8 cellular contexts compared by ENCODE assay signal in genomic region chr2:46913471-46914381, GRCh38. TPM values are rescaled to one million over a fixed set of nuclear protein-coding genes. Genes with fewer than 3 reads are reported as not detected.
DNase-seq lines count a peak whose midpoint lies in the region; TF ChIP-seq lines count a peak whose summit lies in the region.

No MANE protein-coding gene starts in this region.

- H3K4me3 Mint-ChIP-seq in CD14-positive monocyte, result no peak overlapping the region

- no peak overlapping the region for H2BK5ac ChIP-seq in mesendoderm (ENCODE audit: low read length)

- peak overlapping the region; percentile 89 for H3K4me3 ChIP-seq in brain microvascular endothelial cell (ENCODE audit: low read depth, low read length)
- no peak overlapping the region for H3K4me3 ChIP-seq in mesendoderm (ENCODE audit: low read length)

- H3K18ac ChIP-seq in mesendoderm (ENCODE audit: low read length), result no peak overlapping the region

- H3K27ac ChIP-seq in brain microvascular endothelial cell, result peak overlapping the region; percentile 89
- H3K27ac ChIP-seq in mesendoderm (ENCODE audit: low read depth, low read length), result no peak overlapping the region

- H3K9ac ChIP-seq in mesendoderm (ENCODE audit: low read length), result peak overlapping the region; percentile 40

- WGBS in mesendoderm (ENCODE audit: extremely low coverage, insufficient coverage, low lambda C conversion rate), result no CpG with 5 or more reads among the region's 8 CpGs

- H3K36me3 Mint-ChIP-seq in CD14-positive monocyte, result peaks cover 15 to 33% of the 10 kb centered on the region in 2 donors

- H2BK120ac ChIP-seq in mesendoderm (ENCODE audit: low read depth, low read length), result no peak overlapping the region

- H3K56ac ChIP-seq in mesendoderm (ENCODE audit: low read length), result peak overlapping the region; percentile 65

- no peak overlapping the region for H4K5ac ChIP-seq in mesendoderm (ENCODE audit: low read length)

- H3K4me1 ChIP-seq in mesendoderm (ENCODE audit: control insufficient read depth, low read depth, low read length), result peaks cover 14% of the 10 kb centered on the region

- H2BK15ac ChIP-seq in mesendoderm (replicated peaks; ENCODE audit: low read depth), result no peak overlapping the region

- H3K4me1 Mint-ChIP-seq in CD14-positive monocyte, result peaks cover 36% of the 10 kb centered on the region

- H3K36me3 ChIP-seq in brain microvascular endothelial cell (replicated peaks) (peaks cover 17% of the 10 kb centered on the region), mesendoderm (ENCODE audit: control insufficient read depth, insufficient read depth, low read length) (peaks cover 4% of the 10 kb centered on the region)

- no peak overlapping the region for H3K4ac ChIP-seq in mesendoderm (ENCODE audit: low read depth, low read length)

- H3K4me2 ChIP-seq in mesendoderm (ENCODE audit: low read length), result peak overlapping the region; percentile 20

- peak overlapping the region; percentile 19 for H2AK5ac ChIP-seq in mesendoderm (ENCODE audit: low read length)

- peak overlapping the region; percentile 85 for H3K23ac ChIP-seq in mesendoderm (ENCODE audit: low read length)

- in situ Hi-C loops in KBM-7 (cut with MboI; ENCODE audit: low pct_unique_long_range_greater_than_20kb, low sequenced_read_pairs), result no loop called here
- in situ Hi-C loops in brain microvascular endothelial cell (cut with HindIII; ENCODE audit: low pct_ligation_motif_present, low sequenced_read_pairs), result no loop called here

- H3K27me3 ChIP-seq in brain microvascular endothelial cell (replicated peaks) (no peaks in the 10 kb centered on the region), mesendoderm (ENCODE audit: insufficient read depth, low read length, poor library complexity) (no peaks in the 10 kb centered on the region)

- TF ChIP-seq CTCF in CD14-positive monocyte (IDR thresholded peaks at IDR 0.05) (no peak), brain microvascular endothelial cell (IDR thresholded peaks at IDR 0.05; ENCODE audit: low read depth, low read length, missing control alignments) (peak; percentile 8)

- intact Hi-C loops in CD14-positive monocyte (cut with micrococcal nuclease), result no loop called here

- H3K79me2 ChIP-seq in mesendoderm (ENCODE audit: control insufficient read depth, insufficient read depth, low read length), result peaks cover 40% of the 10 kb centered on the region

- H4K8ac ChIP-seq in mesendoderm (ENCODE audit: low read depth, low read length), result no peak overlapping the region

- DNase-seq in CD14-positive monocyte (ENCODE audit: low spot score), result no peak
- DNase-seq in KBM-7, result peak; percentile 47
- peak; percentile 69 for DNase-seq in brain microvascular endothelial cell
- peak; percentile 73 for DNase-seq in mesendoderm
- no peak for DNase-seq in GM19238 (ENCODE audit: insufficient read length, low spot score)
- DNase-seq in effector CD4-positive, alpha-beta T cell, result no peak
- DNase-seq in DMS153 treated with DMSO at 0.1 percent for 48 hours (lab: John Stamatoyannopoulos, UW; ENCODE audit: unreplicated experiment), result no peak
- DNase-seq in occipital lobe (lab: John Stamatoyannopoulos, UW), result no peak

- H3K27me3 Mint-ChIP-seq in CD14-positive monocyte (ENCODE audit: low read depth in 3 of 3), result peaks cover 0 to 2% (median 1%) of the 10 kb centered on the region in 3 donors

- peak overlapping the region in 5 of 7 donors; percentile 9 to 75 (median 39) for H3K27ac Mint-ChIP-seq in CD14-positive monocyte

- no peaks in the 10 kb centered on the region for H3K9me3 Mint-ChIP-seq in CD14-positive monocyte

- peaks cover 40% of the 10 kb centered on the region for H3K79me1 ChIP-seq in mesendoderm (ENCODE audit: low read length)

RNA-seq across cellular contexts. Expression of gene MCFD2, which starts 1.9 kb away (rescaled TPM):
- 10 to 100 TPM; 33.6 to 38.5 TPM for polyA plus RNA-seq in CD14-positive monocyte
- 55.6 TPM for polyA plus RNA-seq in mesendoderm (2013, experiment 1 of 2)
- polyA plus RNA-seq in mesendoderm (2013, experiment 2 of 2), result 56.0 TPM
- total RNA-seq in occipital lobe, result 52.9 TPM

RNA-seq across cellular contexts. Expression of gene TTC7A, which starts 27.3 kb away (rescaled TPM):
- 10 to 100 TPM; 43.2 to 52.5 TPM for polyA plus RNA-seq in CD14-positive monocyte
- polyA plus RNA-seq in mesendoderm (2013, experiment 1 of 2), result 9.9 TPM
- polyA plus RNA-seq in mesendoderm (2013, experiment 2 of 2), result 9.7 TPM
- total RNA-seq in occipital lobe, result 8.4 TPM

Comparison
In these comparisons a context has a peak if more than half of its experiments do, and no peak if none do; other contexts are left out.
1. DNase-seq: peak in KBM-7 (single experiment), brain microvascular endothelial cell (single experiment) and mesendoderm (single experiment); none in CD14-positive monocyte (single experiment), GM19238 (single experiment), effector CD4-positive, alpha-beta T cell (single experiment), DMS153 treated with DMSO at 0.1 percent for 48 hours (single experiment) and occipital lobe (single experiment).